Comparison of ENCODE assay signal across 8 cellular contexts in the genomic region with DNA sequence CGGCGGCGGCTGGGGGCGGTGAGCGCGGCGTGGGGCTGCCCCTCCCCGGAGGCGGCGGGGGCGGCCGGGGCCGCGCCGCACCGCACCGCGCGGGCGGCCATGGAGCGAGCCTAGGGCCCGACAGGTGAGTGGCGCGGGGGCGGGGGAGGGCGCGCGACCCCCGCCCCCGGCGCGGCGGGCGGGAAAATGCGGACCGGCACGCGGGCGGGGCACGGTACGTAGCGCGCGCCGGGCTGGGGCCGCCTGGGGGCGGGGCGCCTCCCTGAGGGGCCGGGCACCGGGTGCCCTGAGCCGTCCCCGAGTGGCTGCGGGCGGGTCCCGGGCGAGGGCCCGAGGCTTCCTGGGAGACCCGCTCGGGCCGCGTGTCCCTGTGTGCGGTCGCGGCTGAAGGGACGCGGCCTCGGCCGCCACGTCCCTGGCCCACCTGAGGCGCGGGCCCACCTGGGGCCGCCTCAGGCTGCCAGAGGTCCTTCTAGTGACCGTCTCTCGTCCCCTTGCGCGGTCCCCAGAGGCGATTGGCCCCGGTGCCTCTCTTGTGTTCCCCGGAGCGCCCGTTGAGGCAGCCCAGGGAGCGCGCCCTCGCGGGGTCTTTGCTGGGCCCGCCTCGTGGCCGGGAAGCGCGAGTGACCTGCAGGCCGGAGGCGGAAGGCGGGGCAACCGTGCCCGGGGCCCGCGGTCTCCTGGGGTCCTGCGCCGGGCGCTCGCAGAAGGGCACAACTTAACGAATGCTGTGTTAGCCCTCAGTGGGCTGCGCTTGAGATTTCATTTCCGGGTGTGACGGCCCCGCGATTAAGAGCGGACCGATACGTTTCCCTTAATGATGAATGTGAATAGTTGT. TPM values are rescaled to one million over a fixed set of nuclear protein-coding genes. Genes with fewer than 3 reads are reported as not detected.
DNase-seq lines count a peak whose midpoint lies in the region; ATAC-seq and TF ChIP-seq lines count a peak whose summit lies in the region.

No MANE protein-coding gene starts in this region.

- H3K9me3 ChIP-seq in T-helper 17 cell (ENCODE audit: control insufficient read depth, low read length, poor library complexity, severe bottlenecking): no peaks in the 10 kb centered on the region

- peak; percentile 77 for ATAC-seq in HG02588 (IDR thresholded peaks at IDR 0.05; ENCODE audit: unreplicated experiment)
- peak; percentile 83 for ATAC-seq in T-helper 17 cell
- peak; percentile 60 for ATAC-seq in sciatic nerve

- peak overlapping the region; percentile 97 for H3K4me3 Mint-ChIP-seq in T-helper 17 cell

- H3K27ac Mint-ChIP-seq in T-helper 17 cell: peak overlapping the region; percentile 77

- TF ChIP-seq CTCF in GM13977 (IDR thresholded peaks at IDR 0.05; ENCODE audit: extremely low read depth, insufficient read depth, missing control alignments): no peak

- DNase-seq in GM13977 (ENCODE audit: low spot score) (peak; percentile 83), NCI-H1048 (lab: John Stamatoyannopoulos, UW) (peak; percentile 94), T-helper 17 cell (peak; percentile 61 to 71 (median 70)), hepatic stellate cell (ENCODE audit: low spot score) (peak; percentile 69), sciatic nerve (ENCODE audit: low spot score) (peak; percentile 75), DMS114 treated with DMSO at 0.1 percent for 48 hours (lab: John Stamatoyannopoulos, UW; ENCODE audit: unreplicated experiment) (no peak)

- in situ Hi-C loops in GM13977 (cut with MboI; ENCODE audit: low pct_unique_long_range_greater_than_20kb, low sequenced_read_pairs, unreplicated experiment): no loop called here

- H3K27ac ChIP-seq in angular gyrus (ENCODE audit: low read depth, low read length): peak overlapping the region; percentile 35

- H3K4me1 Mint-ChIP-seq in T-helper 17 cell: peaks cover 51% of the 10 kb centered on the region

- no peaks in the 10 kb centered on the region for H3K27me3 Mint-ChIP-seq in T-helper 17 cell

- H3K36me3 Mint-ChIP-seq in T-helper 17 cell (ENCODE audit: low read depth): no peaks in the 10 kb centered on the region

- intact Hi-C loops in sciatic nerve (cut with DNase I): no loop called here

RNA-seq across cellular contexts. Expression of gene FAM20B, which starts 0.5 kb away (rescaled TPM):
- total RNA-seq in T-helper 17 cell (10 to 100 TPM; 18.1 to 26.7 TPM), sciatic nerve (81.2 TPM)

RNA-seq across cellular contexts. Expression of gene TOR3A, which starts 55.7 kb away (rescaled TPM):
- total RNA-seq in T-helper 17 cell: 10 to 100 TPM; 29.4 to 38.5 TPM
- 18.4 TPM for total RNA-seq in sciatic nerve
